ENCODE assay signal across 13 cellular contexts in genomic region chr4:145066063-145066501, GRCh38. TPM values are rescaled to one million over a fixed set of nuclear protein-coding genes. Genes with fewer than 3 reads are reported as not detected.
DNase-seq lines count a peak whose midpoint lies in the region; ATAC-seq and TF ChIP-seq lines count a peak whose summit lies in the region.
"Had no signal": no experiment of that assay in that cellular context is flagged by ENCODE, and none has a peak within 500 bp of the region (broad histone marks: within the 10 kb centered on the region; RNA-seq: fewer than 3 reads in every experiment).

No MANE protein-coding gene starts in this region.

- H3K36me3 ChIP-seq in Caco-2 (ENCODE audit: control insufficient read depth, insufficient read depth, low read length), result no peaks in the 10 kb centered on the region
- H3K36me3 ChIP-seq in naive thymus-derived CD4-positive, alpha-beta T cell (ENCODE audit: control insufficient read depth in 2 of 3, insufficient read depth in 3 of 3, low read length in 3 of 3), result peaks cover 0 to 3% (median 0%) of the 10 kb centered on the region in 3 experiments
- H3K36me3 ChIP-seq: ascending aorta had no signal

- BruUV-seq in Caco-2 (replicated peaks; lab: Mats Ljungman, UMichigan), result no TSS peak

- H3K4me1 ChIP-seq in Caco-2, result peaks cover 8% of the 10 kb centered on the region
- H3K4me1 ChIP-seq in naive thymus-derived CD4-positive, alpha-beta T cell (ENCODE audit: control insufficient read depth in 2 of 2, insufficient read depth in 2 of 2, low read length in 2 of 2), result peaks cover 0 to 9% of the 10 kb centered on the region in 2 donors
- H3K4me1 ChIP-seq: ascending aorta had no signal

- CTCF ChIA-PET in Caco-2 (lab: Charles Lee), result no interaction called here
- CTCF ChIA-PET in naive thymus-derived CD4-positive, alpha-beta T cell (lab: Charles Lee), result interaction anchor here (0.6 kb wide), 1 partner anchor 1118 kb away, joined by 3 read pairs; no protein-coding TSS in a partner anchor

- H3K4me3 Mint-ChIP-seq in Caco-2 (ENCODE audit: unreplicated experiment), result peak overlapping the region; percentile 19
- peak overlapping the region in 3 of 10 donors; percentile 20 to 55 (median 44) for H3K4me3 Mint-ChIP-seq in naive thymus-derived CD4-positive, alpha-beta T cell

- H3K9me3 Mint-ChIP-seq in Caco-2 (ENCODE audit: unreplicated experiment), result no peaks in the 10 kb centered on the region
- no peaks in the 10 kb centered on the region for H3K9me3 Mint-ChIP-seq in naive thymus-derived CD4-positive, alpha-beta T cell

- H3K4me1 Mint-ChIP-seq in Caco-2 (ENCODE audit: low read depth, unreplicated experiment), result peaks cover 8% of the 10 kb centered on the region
- H3K4me1 Mint-ChIP-seq in naive thymus-derived CD4-positive, alpha-beta T cell, result peaks cover 9 to 46% (median 27%) of the 10 kb centered on the region in 7 donors

- no peaks in the 10 kb centered on the region for H3K27me3 Mint-ChIP-seq in Caco-2 (ENCODE audit: insufficient read depth, unreplicated experiment)
- no peaks in the 10 kb centered on the region for H3K27me3 Mint-ChIP-seq in naive thymus-derived CD4-positive, alpha-beta T cell

- POLR2A ChIA-PET in Caco-2 (lab: Charles Lee), result no interaction called here
- POLR2A ChIA-PET in naive thymus-derived CD4-positive, alpha-beta T cell (lab: Charles Lee), result no interaction called here

- DNase-seq in Caco-2 (no peak), HuH-7 (ENCODE audit: low spot score) (peak; percentile 3), brain pericyte (ENCODE audit: low read depth, low spot score) (peak; percentile 20), NOMO-1 treated with dmso at 0.1 percent for 144 hours (lab: John Stamatoyannopoulos, UW; ENCODE audit: unreplicated experiment) (no peak)
- DNase-seq in naive thymus-derived CD4-positive, alpha-beta T cell, result peak in 1 of 9 donors; percentile 2
- DNase-seq: COR-L47, erythroblast, NCI-H1694, T-helper 9 cell had no signal

- no peak for ATAC-seq in naive thymus-derived CD4-positive, alpha-beta T cell
- ATAC-seq in GM18520 (IDR thresholded peaks at IDR 0.05; ENCODE audit: unreplicated experiment) (no peak), HG03378 (IDR thresholded peaks at IDR 0.05; ENCODE audit: unreplicated experiment) (no peak), HG02759 (IDR thresholded peaks at IDR 0.05; ENCODE audit: unreplicated experiment) (no peak)

- no peaks in the 10 kb centered on the region for H3K27me3 ChIP-seq in Caco-2 (replicated peaks; ENCODE audit: control insufficient read depth, insufficient read depth, low read length)
- no peaks in the 10 kb centered on the region for H3K27me3 ChIP-seq in naive thymus-derived CD4-positive, alpha-beta T cell (ENCODE audit: control insufficient read depth in 2 of 2, insufficient read depth in 2 of 2, low read length in 2 of 2)
- H3K27me3 ChIP-seq: ascending aorta had no signal

- H3K27ac ChIP-seq in naive thymus-derived CD4-positive, alpha-beta T cell (ENCODE audit: low read depth, low read length), result peak overlapping the region; percentile 58
- H3K27ac ChIP-seq: ascending aorta had no signal

- H3K4me3 ChIP-seq in Caco-2 (ENCODE audit: low read depth, low read length), result no peak overlapping the region
- H3K4me3 ChIP-seq in naive thymus-derived CD4-positive, alpha-beta T cell (ENCODE audit: low read length), result no peak overlapping the region
- H3K4me3 ChIP-seq: ascending aorta had no signal

- intact Hi-C loops in Caco-2 (cut with micrococcal nuclease; ENCODE audit: unreplicated experiment), result no loop called here
- intact Hi-C loops in naive thymus-derived CD4-positive, alpha-beta T cell (cut with micrococcal nuclease), result loop anchor here in 1 of 2 donors (10.0 kb wide), 1 partner anchor 421 kb away; the partner anchor contains the start of gene HHIP

- no peak for TF ChIP-seq CTCF in Caco-2 (IDR thresholded peaks at IDR 0.05; ENCODE audit: insufficient read depth in 1 of 2, low read depth in 1 of 2, low read length in 1 of 2, severe bottlenecking in 1 of 2, unreplicated experiment in 1 of 2)

- H3K9me3 ChIP-seq in Caco-2, result no peaks in the 10 kb centered on the region
- H3K9me3 ChIP-seq in naive thymus-derived CD4-positive, alpha-beta T cell (ENCODE audit: control insufficient read depth in 2 of 3, low read length in 3 of 3), result no peaks in the 10 kb centered on the region
- H3K9me3 ChIP-seq: ascending aorta had no signal

- H3K27ac Mint-ChIP-seq in Caco-2 (ENCODE audit: unreplicated experiment), result no peak overlapping the region
- peak overlapping the region in 8 of 9 donors; percentile 14 to 78 (median 44) for H3K27ac Mint-ChIP-seq in naive thymus-derived CD4-positive, alpha-beta T cell

- peaks cover 11% of the 10 kb centered on the region for H3K36me3 Mint-ChIP-seq in Caco-2 (ENCODE audit: insufficient read depth, unreplicated experiment)
- peaks cover 0 to 13% (median 5%) of the 10 kb centered on the region in 5 donors for H3K36me3 Mint-ChIP-seq in naive thymus-derived CD4-positive, alpha-beta T cell

RNA-seq across cellular contexts. Expression of gene ANAPC10, which starts 31.9 kb away (rescaled TPM):
- 24.2 and 26.9 TPM in 2 replicates for total RNA-seq in Caco-2 (2022)
- total RNA-seq in naive thymus-derived CD4-positive, alpha-beta T cell, result 10 to 100 TPM; 13.2 to 28.0 (median 19.6) TPM
- 10 to 100 TPM; 39.3 to 50.7 TPM for polyA plus RNA-seq in naive thymus-derived CD4-positive, alpha-beta T cell

RNA-seq across cellular contexts. Expression of gene ABCE1, which starts 32.0 kb away (rescaled TPM):
- 96.7 and 100 TPM in 2 replicates for total RNA-seq in Caco-2 (2022)
- 10 to 100 TPM; 43.4 to 81.3 (median 62.2) TPM for total RNA-seq in naive thymus-derived CD4-positive, alpha-beta T cell
- 10 to 100 TPM; 83.6 to 92.3 TPM for polyA plus RNA-seq in naive thymus-derived CD4-positive, alpha-beta T cell

Comparison
In these comparisons a context has a peak if more than half of its experiments do, and no peak if none do; other contexts are left out.
1. DNase-seq: peak in HuH-7 (single experiment) and brain pericyte (single experiment); none in Caco-2 (0 of 2) and NOMO-1 treated with dmso at 0.1 percent for 144 hours (single experiment).